1 cellular context compared by ENCODE assay signal in the genomic region with DNA sequence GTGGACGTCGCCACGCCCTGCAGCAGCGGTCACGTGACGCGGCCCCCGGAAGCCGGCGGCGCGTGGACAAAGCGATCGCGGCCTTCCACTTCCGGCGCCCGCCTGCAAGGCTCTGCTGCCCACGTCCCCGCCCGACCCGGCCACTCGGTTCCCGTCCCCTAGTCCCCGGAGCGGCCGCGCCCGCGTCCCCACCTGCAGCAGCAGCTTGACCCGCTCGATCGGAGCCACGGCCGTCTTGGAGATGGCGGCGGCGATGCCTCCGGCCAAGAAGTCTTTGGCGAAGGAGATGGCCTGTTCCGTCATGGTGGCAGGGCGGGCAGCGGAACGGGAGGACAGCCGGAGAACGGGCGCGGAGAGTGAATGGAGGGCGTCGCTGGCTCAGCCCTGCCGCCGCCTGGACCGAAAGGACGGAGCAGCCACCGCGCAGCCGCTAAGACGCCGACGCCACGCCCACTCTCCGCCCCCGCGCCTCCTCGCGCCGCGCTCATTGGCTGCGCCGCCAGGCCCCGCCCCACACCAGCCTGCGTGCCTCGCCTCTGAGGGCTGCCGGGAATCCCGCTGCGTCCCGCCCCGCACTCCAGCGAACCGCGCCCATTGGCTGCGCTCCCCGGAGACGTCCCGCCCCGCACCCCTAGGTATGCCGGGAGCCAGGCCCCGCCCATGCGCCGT.
A peak's percentile ranks its signal among the peaks of the same experiment; 100 is the strongest.
TF ChIP-seq lines count a peak whose summit lies in the region.

A gene (minus strand): TSS at position 407 of the 669 bp plus-strand sequence. CDS start 104 bp downstream, at position 303.

TF ChIP-seq in GM12878, 131 proteins besides CTCF, POLR2A, EP300 and RAD21 (continued from another document and continues in another):
- peak; percentile 90 for TF ChIP-seq CHD1 (IDR thresholded peaks at IDR 0.05; ENCODE audit: low read depth, low read length)
- 0 out of 2 replicates have a peak, but pooled peaks have one; percentile 42 for TF ChIP-seq TARDBP (IDR thresholded peaks at IDR 0.05; ENCODE audit: borderline replicate concordance)
- TF ChIP-seq, protein P1, sequence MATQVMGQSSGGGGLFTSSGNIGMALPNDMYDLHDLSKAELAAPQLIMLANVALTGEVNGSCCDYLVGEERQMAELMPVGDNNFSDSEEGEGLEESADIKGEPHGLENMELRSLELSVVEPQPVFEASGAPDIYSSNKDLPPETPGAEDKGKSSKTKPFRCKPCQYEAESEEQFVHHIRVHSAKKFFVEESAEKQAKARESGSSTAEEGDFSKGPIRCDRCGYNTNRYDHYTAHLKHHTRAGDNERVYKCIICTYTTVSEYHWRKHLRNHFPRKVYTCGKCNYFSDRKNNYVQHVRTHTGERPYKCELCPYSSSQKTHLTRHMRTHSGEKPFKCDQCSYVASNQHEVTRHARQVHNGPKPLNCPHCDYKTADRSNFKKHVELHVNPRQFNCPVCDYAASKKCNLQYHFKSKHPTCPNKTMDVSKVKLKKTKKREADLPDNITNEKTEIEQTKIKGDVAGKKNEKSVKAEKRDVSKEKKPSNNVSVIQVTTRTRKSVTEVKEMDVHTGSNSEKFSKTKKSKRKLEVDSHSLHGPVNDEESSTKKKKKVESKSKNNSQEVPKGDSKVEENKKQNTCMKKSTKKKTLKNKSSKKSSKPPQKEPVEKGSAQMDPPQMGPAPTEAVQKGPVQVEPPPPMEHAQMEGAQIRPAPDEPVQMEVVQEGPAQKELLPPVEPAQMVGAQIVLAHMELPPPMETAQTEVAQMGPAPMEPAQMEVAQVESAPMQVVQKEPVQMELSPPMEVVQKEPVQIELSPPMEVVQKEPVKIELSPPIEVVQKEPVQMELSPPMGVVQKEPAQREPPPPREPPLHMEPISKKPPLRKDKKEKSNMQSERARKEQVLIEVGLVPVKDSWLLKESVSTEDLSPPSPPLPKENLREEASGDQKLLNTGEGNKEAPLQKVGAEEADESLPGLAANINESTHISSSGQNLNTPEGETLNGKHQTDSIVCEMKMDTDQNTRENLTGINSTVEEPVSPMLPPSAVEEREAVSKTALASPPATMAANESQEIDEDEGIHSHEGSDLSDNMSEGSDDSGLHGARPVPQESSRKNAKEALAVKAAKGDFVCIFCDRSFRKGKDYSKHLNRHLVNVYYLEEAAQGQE (IDR thresholded peaks at IDR 0.05; ENCODE audit: low read depth, low read length): 0 out of 2 replicates have a peak, but pooled peaks have one; percentile 12
- peak; percentile 66 for TF ChIP-seq TAF1 (IDR thresholded peaks at IDR 0.05; ENCODE audit: borderline replicate concordance, low read depth, low read length)
- TF ChIP-seq RAD51 (IDR thresholded peaks at IDR 0.05): peak; percentile 96
- peak; percentile 97 for TF ChIP-seq ZNF207 (IDR thresholded peaks at IDR 0.05; ENCODE audit: borderline replicate concordance)
- TF ChIP-seq BRCA1 (IDR thresholded peaks at IDR 0.05; ENCODE audit: low read depth, low read length): no peak
- no peak for TF ChIP-seq JUND (IDR thresholded peaks at IDR 0.05; ENCODE audit: low read depth, low read length)
- TF ChIP-seq CREB1 (IDR thresholded peaks at IDR 0.05; ENCODE audit: low read depth): no peak
- TF ChIP-seq, protein P2, sequence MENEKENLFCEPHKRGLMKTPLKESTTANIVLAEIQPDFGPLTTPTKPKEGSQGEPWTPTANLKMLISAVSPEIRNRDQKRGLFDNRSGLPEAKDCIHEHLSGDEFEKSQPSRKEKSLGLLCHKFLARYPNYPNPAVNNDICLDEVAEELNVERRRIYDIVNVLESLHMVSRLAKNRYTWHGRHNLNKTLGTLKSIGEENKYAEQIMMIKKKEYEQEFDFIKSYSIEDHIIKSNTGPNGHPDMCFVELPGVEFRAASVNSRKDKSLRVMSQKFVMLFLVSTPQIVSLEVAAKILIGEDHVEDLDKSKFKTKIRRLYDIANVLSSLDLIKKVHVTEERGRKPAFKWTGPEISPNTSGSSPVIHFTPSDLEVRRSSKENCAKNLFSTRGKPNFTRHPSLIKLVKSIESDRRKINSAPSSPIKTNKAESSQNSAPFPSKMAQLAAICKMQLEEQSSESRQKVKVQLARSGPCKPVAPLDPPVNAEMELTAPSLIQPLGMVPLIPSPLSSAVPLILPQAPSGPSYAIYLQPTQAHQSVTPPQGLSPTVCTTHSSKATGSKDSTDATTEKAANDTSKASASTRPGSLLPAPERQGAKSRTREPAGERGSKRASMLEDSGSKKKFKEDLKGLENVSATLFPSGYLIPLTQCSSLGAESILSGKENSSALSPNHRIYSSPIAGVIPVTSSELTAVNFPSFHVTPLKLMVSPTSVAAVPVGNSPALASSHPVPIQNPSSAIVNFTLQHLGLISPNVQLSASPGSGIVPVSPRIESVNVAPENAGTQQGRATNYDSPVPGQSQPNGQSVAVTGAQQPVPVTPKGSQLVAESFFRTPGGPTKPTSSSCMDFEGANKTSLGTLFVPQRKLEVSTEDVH (IDR thresholded peaks at IDR 0.05; ENCODE audit: low read depth, partially characterized antibody): no peak
- TF ChIP-seq MTA2 (IDR thresholded peaks at IDR 0.05; ENCODE audit: low read depth): no peak
- TF ChIP-seq FOS (IDR thresholded peaks at IDR 0.05; ENCODE audit: borderline replicate concordance, extremely low read depth, insufficient read length): no peak
- TF ChIP-seq, protein P3, sequence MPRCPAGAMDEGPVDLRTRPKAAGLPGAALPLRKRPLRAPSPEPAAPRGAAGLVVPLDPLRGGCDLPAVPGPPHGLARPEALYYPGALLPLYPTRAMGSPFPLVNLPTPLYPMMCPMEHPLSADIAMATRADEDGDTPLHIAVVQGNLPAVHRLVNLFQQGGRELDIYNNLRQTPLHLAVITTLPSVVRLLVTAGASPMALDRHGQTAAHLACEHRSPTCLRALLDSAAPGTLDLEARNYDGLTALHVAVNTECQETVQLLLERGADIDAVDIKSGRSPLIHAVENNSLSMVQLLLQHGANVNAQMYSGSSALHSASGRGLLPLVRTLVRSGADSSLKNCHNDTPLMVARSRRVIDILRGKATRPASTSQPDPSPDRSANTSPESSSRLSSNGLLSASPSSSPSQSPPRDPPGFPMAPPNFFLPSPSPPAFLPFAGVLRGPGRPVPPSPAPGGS (IDR thresholded peaks at IDR 0.05; ENCODE audit: borderline replicate concordance, insufficient read depth, low read depth, low read length, poor library complexity, severe bottlenecking): peak; percentile 47
- 0 out of 2 replicates have a peak, but pooled peaks have one; percentile 17 for TF ChIP-seq CREM (IDR thresholded peaks at IDR 0.05; ENCODE audit: low read depth)
- TF ChIP-seq, protein P4, sequence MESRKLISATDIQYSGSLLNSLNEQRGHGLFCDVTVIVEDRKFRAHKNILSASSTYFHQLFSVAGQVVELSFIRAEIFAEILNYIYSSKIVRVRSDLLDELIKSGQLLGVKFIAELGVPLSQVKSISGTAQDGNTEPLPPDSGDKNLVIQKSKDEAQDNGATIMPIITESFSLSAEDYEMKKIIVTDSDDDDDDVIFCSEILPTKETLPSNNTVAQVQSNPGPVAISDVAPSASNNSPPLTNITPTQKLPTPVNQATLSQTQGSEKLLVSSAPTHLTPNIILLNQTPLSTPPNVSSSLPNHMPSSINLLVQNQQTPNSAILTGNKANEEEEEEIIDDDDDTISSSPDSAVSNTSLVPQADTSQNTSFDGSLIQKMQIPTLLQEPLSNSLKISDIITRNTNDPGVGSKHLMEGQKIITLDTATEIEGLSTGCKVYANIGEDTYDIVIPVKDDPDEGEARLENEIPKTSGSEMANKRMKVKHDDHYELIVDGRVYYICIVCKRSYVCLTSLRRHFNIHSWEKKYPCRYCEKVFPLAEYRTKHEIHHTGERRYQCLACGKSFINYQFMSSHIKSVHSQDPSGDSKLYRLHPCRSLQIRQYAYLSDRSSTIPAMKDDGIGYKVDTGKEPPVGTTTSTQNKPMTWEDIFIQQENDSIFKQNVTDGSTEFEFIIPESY (IDR thresholded peaks at IDR 0.05): 0 out of 2 replicates have a peak, but pooled peaks have one; percentile 57
- TF ChIP-seq SUZ12 (IDR thresholded peaks at IDR 0.05; ENCODE audit: unreplicated experiment): no peak
- no peak for TF ChIP-seq RUNX3 (IDR thresholded peaks at IDR 0.05; ENCODE audit: low read length)
- TF ChIP-seq HCFC1 (IDR thresholded peaks at IDR 0.05; ENCODE audit: low read length): peak; percentile 48
- TF ChIP-seq, protein P5, sequence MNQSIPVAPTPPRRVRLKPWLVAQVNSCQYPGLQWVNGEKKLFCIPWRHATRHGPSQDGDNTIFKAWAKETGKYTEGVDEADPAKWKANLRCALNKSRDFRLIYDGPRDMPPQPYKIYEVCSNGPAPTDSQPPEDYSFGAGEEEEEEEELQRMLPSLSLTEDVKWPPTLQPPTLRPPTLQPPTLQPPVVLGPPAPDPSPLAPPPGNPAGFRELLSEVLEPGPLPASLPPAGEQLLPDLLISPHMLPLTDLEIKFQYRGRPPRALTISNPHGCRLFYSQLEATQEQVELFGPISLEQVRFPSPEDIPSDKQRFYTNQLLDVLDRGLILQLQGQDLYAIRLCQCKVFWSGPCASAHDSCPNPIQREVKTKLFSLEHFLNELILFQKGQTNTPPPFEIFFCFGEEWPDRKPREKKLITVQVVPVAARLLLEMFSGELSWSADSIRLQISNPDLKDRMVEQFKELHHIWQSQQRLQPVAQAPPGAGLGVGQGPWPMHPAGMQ (IDR thresholded peaks at IDR 0.05; ENCODE audit: borderline replicate concordance): no peak
- TF ChIP-seq NFXL1 (IDR thresholded peaks at IDR 0.05; ENCODE audit: borderline replicate concordance): no peak
- TF ChIP-seq, protein P6, sequence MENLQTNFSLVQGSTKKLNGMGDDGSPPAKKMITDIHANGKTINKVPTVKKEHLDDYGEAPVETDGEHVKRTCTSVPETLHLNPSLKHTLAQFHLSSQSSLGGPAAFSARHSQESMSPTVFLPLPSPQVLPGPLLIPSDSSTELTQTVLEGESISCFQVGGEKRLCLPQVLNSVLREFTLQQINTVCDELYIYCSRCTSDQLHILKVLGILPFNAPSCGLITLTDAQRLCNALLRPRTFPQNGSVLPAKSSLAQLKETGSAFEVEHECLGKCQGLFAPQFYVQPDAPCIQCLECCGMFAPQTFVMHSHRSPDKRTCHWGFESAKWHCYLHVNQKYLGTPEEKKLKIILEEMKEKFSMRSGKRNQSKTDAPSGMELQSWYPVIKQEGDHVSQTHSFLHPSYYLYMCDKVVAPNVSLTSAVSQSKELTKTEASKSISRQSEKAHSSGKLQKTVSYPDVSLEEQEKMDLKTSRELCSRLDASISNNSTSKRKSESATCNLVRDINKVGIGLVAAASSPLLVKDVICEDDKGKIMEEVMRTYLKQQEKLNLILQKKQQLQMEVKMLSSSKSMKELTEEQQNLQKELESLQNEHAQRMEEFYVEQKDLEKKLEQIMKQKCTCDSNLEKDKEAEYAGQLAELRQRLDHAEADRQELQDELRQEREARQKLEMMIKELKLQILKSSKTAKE (IDR thresholded peaks at IDR 0.05; ENCODE audit: low read depth, poor library complexity, severe bottlenecking): no peak
- TF ChIP-seq IKZF2 (IDR thresholded peaks at IDR 0.05): no peak
- peak; percentile 59 for TF ChIP-seq HDGF (IDR thresholded peaks at IDR 0.05)
- TF ChIP-seq, protein P7, sequence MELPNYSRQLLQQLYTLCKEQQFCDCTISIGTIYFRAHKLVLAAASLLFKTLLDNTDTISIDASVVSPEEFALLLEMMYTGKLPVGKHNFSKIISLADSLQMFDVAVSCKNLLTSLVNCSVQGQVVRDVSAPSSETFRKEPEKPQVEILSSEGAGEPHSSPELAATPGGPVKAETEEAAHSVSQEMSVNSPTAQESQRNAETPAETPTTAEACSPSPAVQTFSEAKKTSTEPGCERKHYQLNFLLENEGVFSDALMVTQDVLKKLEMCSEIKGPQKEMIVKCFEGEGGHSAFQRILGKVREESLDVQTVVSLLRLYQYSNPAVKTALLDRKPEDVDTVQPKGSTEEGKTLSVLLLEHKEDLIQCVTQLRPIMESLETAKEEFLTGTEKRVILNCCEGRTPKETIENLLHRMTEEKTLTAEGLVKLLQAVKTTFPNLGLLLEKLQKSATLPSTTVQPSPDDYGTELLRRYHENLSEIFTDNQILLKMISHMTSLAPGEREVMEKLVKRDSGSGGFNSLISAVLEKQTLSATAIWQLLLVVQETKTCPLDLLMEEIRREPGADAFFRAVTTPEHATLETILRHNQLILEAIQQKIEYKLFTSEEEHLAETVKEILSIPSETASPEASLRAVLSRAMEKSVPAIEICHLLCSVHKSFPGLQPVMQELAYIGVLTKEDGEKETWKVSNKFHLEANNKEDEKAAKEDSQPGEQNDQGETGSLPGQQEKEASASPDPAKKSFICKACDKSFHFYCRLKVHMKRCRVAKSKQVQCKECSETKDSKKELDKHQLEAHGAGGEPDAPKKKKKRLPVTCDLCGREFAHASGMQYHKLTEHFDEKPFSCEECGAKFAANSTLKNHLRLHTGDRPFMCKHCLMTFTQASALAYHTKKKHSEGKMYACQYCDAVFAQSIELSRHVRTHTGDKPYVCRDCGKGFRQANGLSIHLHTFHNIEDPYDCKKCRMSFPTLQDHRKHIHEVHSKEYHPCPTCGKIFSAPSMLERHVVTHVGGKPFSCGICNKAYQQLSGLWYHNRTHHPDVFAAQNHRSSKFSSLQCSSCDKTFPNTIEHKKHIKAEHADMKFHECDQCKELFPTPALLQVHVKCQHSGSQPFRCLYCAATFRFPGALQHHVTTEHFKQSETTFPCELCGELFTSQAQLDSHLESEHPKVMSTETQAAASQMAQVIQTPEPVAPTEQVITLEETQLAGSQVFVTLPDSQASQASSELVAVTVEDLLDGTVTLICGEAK (IDR thresholded peaks at IDR 0.05; ENCODE audit: borderline replicate concordance): peak; percentile 75
- TF ChIP-seq MEF2B (IDR thresholded peaks at IDR 0.05; ENCODE audit: partially characterized antibody, poor library complexity, severe bottlenecking): peak; percentile 45
- TF ChIP-seq SRF (IDR thresholded peaks at IDR 0.05; ENCODE audit: low read depth in 2 of 2, low read length in 2 of 2): no peak
- TF ChIP-seq KLF5 (IDR thresholded peaks at IDR 0.05; ENCODE audit: partially characterized antibody): peak; percentile 91
- TF ChIP-seq EGR1 (IDR thresholded peaks at IDR 0.05; ENCODE audit: borderline replicate concordance in 1 of 2, low read depth in 2 of 2, low read length in 2 of 2): peak; percentile 21 to 98
- TF ChIP-seq HDAC2 (IDR thresholded peaks at IDR 0.05): no peak
- no peak for TF ChIP-seq ESRRA (IDR thresholded peaks at IDR 0.05; ENCODE audit: low read length)
- TF ChIP-seq SP1 (IDR thresholded peaks at IDR 0.05; ENCODE audit: low read depth, low read length): peak; percentile 86
- TF ChIP-seq, protein P8, sequence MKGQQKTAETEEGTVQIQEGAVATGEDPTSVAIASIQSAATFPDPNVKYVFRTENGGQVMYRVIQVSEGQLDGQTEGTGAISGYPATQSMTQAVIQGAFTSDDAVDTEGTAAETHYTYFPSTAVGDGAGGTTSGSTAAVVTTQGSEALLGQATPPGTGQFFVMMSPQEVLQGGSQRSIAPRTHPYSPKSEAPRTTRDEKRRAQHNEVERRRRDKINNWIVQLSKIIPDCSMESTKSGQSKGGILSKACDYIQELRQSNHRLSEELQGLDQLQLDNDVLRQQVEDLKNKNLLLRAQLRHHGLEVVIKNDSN (IDR thresholded peaks at IDR 0.05; ENCODE audit: borderline replicate concordance, extremely low read length, insufficient read depth, low read depth, low read length): peak; percentile 99
- no peak for TF ChIP-seq KDM1A (IDR thresholded peaks at IDR 0.05; ENCODE audit: borderline replicate concordance)
- no peak for TF ChIP-seq GABPA (IDR thresholded peaks at IDR 0.05; ENCODE audit: low read depth)
- no peak for TF ChIP-seq MEF2A (IDR thresholded peaks at IDR 0.05; ENCODE audit: insufficient read depth, low read depth, low read length)
- no peak for TF ChIP-seq FOXK2 (IDR thresholded peaks at IDR 0.05)
- TF ChIP-seq SREBF1 (IDR thresholded peaks at IDR 0.05; ENCODE audit: low read length): 0 out of 2 replicates have a peak, but pooled peaks have one; percentile 10
- no peak for TF ChIP-seq CBX5 (IDR thresholded peaks at IDR 0.05; ENCODE audit: low read depth)
- TF ChIP-seq SUPT20H (IDR thresholded peaks at IDR 0.05; ENCODE audit: borderline replicate concordance, control insufficient read depth, low read depth, low read length): no peak
- TF ChIP-seq IKZF1 (conservative IDR thresholded peaks at IDR 0.05): peak; percentile 58
